In genomic region chr5:113806823-113807222, GRCh38 we compare ENCODE assay signal across 11 cellular contexts.
DNase-seq lines count a peak whose midpoint lies in the region; ATAC-seq, FAIRE-seq and TF ChIP-seq lines count a peak whose summit lies in the region.
"Had no signal": no experiment of that assay in that cellular context is flagged by ENCODE, and none has a peak within 500 bp of the region (broad histone marks: within the 10 kb centered on the region; RNA-seq: fewer than 3 reads in every experiment).

No MANE protein-coding gene starts in this region.

- no peak overlapping the region for H3K4me3 ChIP-seq in cardiac fibroblast (replicated peaks in 1 of 2; ENCODE audit: low read depth in 2 of 2, low read length in 2 of 2)

- TF ChIP-seq CTCF in cardiac fibroblast (IDR thresholded peaks at IDR 0.05; ENCODE audit: low read depth, low read length) (no peak), D721Med (IDR thresholded peaks at IDR 0.05; ENCODE audit: insufficient read depth, missing control alignments) (no peak)

- no peak for ATAC-seq in GM21717 (IDR thresholded peaks at IDR 0.05; ENCODE audit: unreplicated experiment)
- ATAC-seq: activated T-helper 17 cell treated with anti-CD3 and anti-CD28 coated beads, Interleukin-2, amount 50 U/mL, for 72 hours; effector memory CD8-positive, alpha-beta T cell had no signal

- peak; percentile 81 for DNase-seq in NCI-H446 treated with DMSO at 0.1 percent for 48 hours (lab: John Stamatoyannopoulos, UW)
- peak; percentile 25 to 30 for DNase-seq in cardiac fibroblast (ENCODE audit: low read depth in 2 of 2)
- peak; percentile 5 for DNase-seq in kidney tubule cell (ENCODE audit: low spot score)
- peak; percentile 33 for DNase-seq in superior temporal gyrus (ENCODE audit: extremely low spot score)
- no peak for DNase-seq in DMS114 treated with DMSO at 0.1 percent for 48 hours (lab: John Stamatoyannopoulos, UW; ENCODE audit: unreplicated experiment)
- DNase-seq in D721Med (ENCODE audit: insufficient read length, low spot score), result no peak
- no peak for DNase-seq in NCI-H1105 (lab: John Stamatoyannopoulos, UW)
- DNase-seq: effector memory CD8-positive, alpha-beta T cell; T-helper 9 cell had no signal

- no peak for FAIRE-seq in D721Med (lab: Jason Lieb, UNC)

Comparison
In these comparisons a context has a peak if more than half of its experiments do, and no peak if none do; other contexts are left out.
1. DNase-seq: peak in NCI-H446 treated with DMSO at 0.1 percent for 48 hours (single experiment), cardiac fibroblast (2 of 2), kidney tubule cell (single experiment) and superior temporal gyrus (single experiment); none in DMS114 treated with DMSO at 0.1 percent for 48 hours (single experiment), D721Med (single experiment) and NCI-H1105 (single experiment).